Comparison of ENCODE assay signal across 23 cellular contexts in genomic region chr17:80513201-80513600, GRCh38. TPM values are rescaled to one million over a fixed set of nuclear protein-coding genes. Genes with fewer than 3 reads are reported as not detected.
"Had no signal": no experiment of that assay in that cellular context is flagged by ENCODE, and none has a peak within 500 bp of the region (broad histone marks: within the 10 kb centered on the region; RNA-seq: fewer than 3 reads in every experiment).

No MANE protein-coding gene starts in this region.

- DNase-seq: effector memory CD8-positive, alpha-beta T cell; esophagus squamous epithelium; foreskin keratinocyte; heart left ventricle; hippocampal formation; left colon; left ventricle myocardium superior; mesenchymal stem cell; naive thymus-derived CD4-positive, alpha-beta T cell; nucleus accumbens; small intestine; stimulated activated CD4-positive, alpha-beta T cell treated with anti-CD3 and anti-CD28 coated beads, Interleukin-12 subunit alpha, Interleukin-12 subunit beta, amount 100 ng/mL, for 4 hours; stimulated activated naive CD4-positive, alpha-beta T cell treated with Interleukin-2 at 50 U/mL for 16 hours; tibial artery; uterus had no signal

- H3K27ac Mint-ChIP-seq: dendritic cell treated with granulocyte-macrophage colony-stimulating factor and Interleukin-4, amounts not matched to agents 40 ng/mL and 50 ng/mL, for 4 days; effector memory CD8-positive, alpha-beta T cell; naive thymus-derived CD4-positive, alpha-beta T cell had no signal

- H3K9me3 ChIP-seq: esophagus squamous epithelium, heart left ventricle, ovary, right atrium auricular region, suprapubic skin, tibial artery, upper lobe of left lung, uterus had no signal

- H3K4me3 ChIP-seq: esophagus squamous epithelium, heart left ventricle, lung, ovary, right atrium auricular region, suprapubic skin, tibial artery, upper lobe of left lung, uterus had no signal

- H3K4me3 Mint-ChIP-seq: dendritic cell treated with granulocyte-macrophage colony-stimulating factor and Interleukin-4, amounts not matched to agents 40 ng/mL and 50 ng/mL, for 4 days; effector memory CD8-positive, alpha-beta T cell; naive thymus-derived CD4-positive, alpha-beta T cell had no signal

- H3K27me3 ChIP-seq: ovary, right atrium auricular region, upper lobe of left lung, uterus had no signal

- H3K4me1 ChIP-seq: esophagus squamous epithelium, foreskin keratinocyte, right atrium auricular region, upper lobe of left lung, uterus had no signal

- H3K27ac ChIP-seq: esophagus squamous epithelium, foreskin keratinocyte, heart left ventricle, ovary, right atrium auricular region, suprapubic skin, tibial artery, upper lobe of left lung, uterus had no signal

- ATAC-seq: effector memory CD8-positive, alpha-beta T cell; foreskin keratinocyte; left colon; left ventricle myocardium superior; naive thymus-derived CD4-positive, alpha-beta T cell had no signal

- FAIRE-seq: small intestine had no signal

- H3K9me3 Mint-ChIP-seq: dendritic cell treated with granulocyte-macrophage colony-stimulating factor and Interleukin-4, amounts not matched to agents 40 ng/mL and 50 ng/mL, for 4 days; effector memory CD8-positive, alpha-beta T cell; naive thymus-derived CD4-positive, alpha-beta T cell had no signal

- H3K36me3 ChIP-seq: esophagus squamous epithelium, heart left ventricle, ovary, right atrium auricular region, suprapubic skin, tibial artery, upper lobe of left lung, uterus had no signal

RNA-seq across cellular contexts. Expression of gene NPTX1, which starts 36.8 kb away (rescaled TPM):
- total RNA-seq: epithelial cell of proximal tubule, kidney epithelial cell, left ventricle myocardium superior, right atrium auricular region had no signal
- polyA plus RNA-seq: foreskin keratinocyte; naive thymus-derived CD4-positive, alpha-beta T cell had no signal
